In the genomic region with DNA sequence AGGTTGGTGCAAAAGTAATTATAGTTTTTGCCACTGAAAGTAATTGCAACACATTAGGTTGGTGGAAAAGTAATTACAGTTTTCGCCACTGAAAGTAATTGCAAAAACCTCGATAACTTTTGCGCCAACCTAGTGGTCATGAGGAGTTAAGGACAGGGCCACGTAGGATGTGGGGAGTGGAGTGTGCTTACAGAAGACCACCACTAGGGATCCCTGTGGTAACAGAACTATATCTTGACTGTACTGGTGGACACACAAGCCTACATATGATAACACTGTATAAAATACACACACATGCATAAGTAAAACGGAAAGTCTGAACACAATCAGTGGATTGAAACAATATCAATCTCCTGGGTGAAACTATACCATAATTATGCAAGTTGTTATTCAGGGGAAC, we compare ENCODE assay signal across 10 cellular contexts.
DNase-seq lines count a peak whose midpoint lies in the region; ATAC-seq and TF ChIP-seq lines count a peak whose summit lies in the region.
"Had no signal": no experiment of that assay in that cellular context is flagged by ENCODE, and none has a peak within 500 bp of the region (broad histone marks: within the 10 kb centered on the region; RNA-seq: fewer than 3 reads in every experiment).

No MANE protein-coding gene starts in this region.

- H3K36me3 Mint-ChIP-seq in MCF 10A (ENCODE audit: insufficient read depth, unreplicated experiment), result no peaks in the 10 kb centered on the region
- H3K36me3 Mint-ChIP-seq: CD4-positive, CD25-positive, alpha-beta regulatory T cell had no signal

- no peak overlapping the region for H2AFZ ChIP-seq in mammary epithelial cell (ENCODE audit: low read depth, low read length)

- intact Hi-C loops in MCF 10A (cut with micrococcal nuclease) (no loop called here), mammary epithelial cell (cut with micrococcal nuclease) (no loop called here), testis (cut with DNase I; ENCODE audit: low total_unique reads) (no loop called here)

- dilution Hi-C loops in mammary epithelial cell (cut with HindIII; ENCODE audit: low sequenced_read_pairs), result no loop called here

- H3K9ac ChIP-seq in mammary epithelial cell (ENCODE audit: insufficient read depth, low read length), result no peak overlapping the region

- TF ChIP-seq CTCF in MCF 10A (IDR thresholded peaks at IDR 0.05; ENCODE audit: unreplicated experiment), result no peak
- peak in 1 of 2 donors; percentile 23 for TF ChIP-seq CTCF in mammary epithelial cell (conservative IDR thresholded peaks at IDR 0.05 in 1 of 2, IDR thresholded peaks at IDR 0.05 in 1 of 2; ENCODE audit: extremely low read depth in 1 of 2, insufficient read depth in 1 of 2, low read depth in 1 of 2, low read length in 2 of 2)
- TF ChIP-seq CTCF in brain microvascular endothelial cell (IDR thresholded peaks at IDR 0.05; ENCODE audit: low read depth, low read length, missing control alignments), result peak; percentile 54
- peak in 2 of 3 experiments; percentile 12 to 19 for TF ChIP-seq CTCF in testis (IDR thresholded peaks at IDR 0.05)

- H3K27me3 Mint-ChIP-seq in MCF 10A (ENCODE audit: insufficient read depth, unreplicated experiment), result no peaks in the 10 kb centered on the region

- H3K27ac Mint-ChIP-seq in MCF 10A (ENCODE audit: low read depth, unreplicated experiment), result no peak overlapping the region
- H3K27ac Mint-ChIP-seq: CD4-positive, CD25-positive, alpha-beta regulatory T cell had no signal

- H3K9me3 ChIP-seq in mammary epithelial cell (replicated peaks; ENCODE audit: insufficient read depth, low read length) (no peaks in the 10 kb centered on the region), testis (no peaks in the 10 kb centered on the region)

- WGBS in mammary epithelial cell (ENCODE audit: low coverage, missing lambda C conversion rate), result 95% methylated on average over 5 of the region's 5 CpGs
- WGBS in testis, 2 donors, result 87 to 92% methylated on average over 5 of the region's 5 CpGs

- BruUV-seq in MCF 10A (replicated peaks; lab: Mats Ljungman, UMichigan) (no TSS peak), mammary epithelial cell (replicated peaks; lab: Mats Ljungman, UMichigan) (no TSS peak)

- TF ChIP-seq POLR2A in testis (IDR thresholded peaks at IDR 0.05), result no peak

- no peak overlapping the region for H3K4me2 ChIP-seq in mammary epithelial cell (ENCODE audit: insufficient read depth, low read depth, low read length)

- no peak for ATAC-seq in GM19452 (IDR thresholded peaks at IDR 0.05; ENCODE audit: unreplicated experiment)
- ATAC-seq in HG03439 (IDR thresholded peaks at IDR 0.05; ENCODE audit: unreplicated experiment), result no peak
- ATAC-seq: left ventricle myocardium superior had no signal

- H3K27me3 ChIP-seq in mammary epithelial cell (ENCODE audit: insufficient read depth, low read length), result no peaks in the 10 kb centered on the region
- H3K27me3 ChIP-seq in brain microvascular endothelial cell (replicated peaks), result no peaks in the 10 kb centered on the region
- H3K27me3 ChIP-seq in testis, result no peaks in the 10 kb centered on the region

- no peaks in the 10 kb centered on the region for H3K79me2 ChIP-seq in mammary epithelial cell (ENCODE audit: insufficient read depth, low read length)

- H3K4me1 ChIP-seq in mammary epithelial cell (ENCODE audit: insufficient read depth, low read length) (no peaks in the 10 kb centered on the region), testis (no peaks in the 10 kb centered on the region)

- CTCF ChIA-PET in MCF 10A (lab: Yijun Ruan, JAX) (no interaction called here), mammary epithelial cell (lab: Charles Lee; ENCODE audit: low non-redundant PET) (no interaction called here)

- H3K4me3 ChIP-seq in mammary epithelial cell (replicated peaks in 1 of 3; ENCODE audit: insufficient read depth in 1 of 3, low read depth in 2 of 3, low read length in 3 of 3) (no peak overlapping the region), brain microvascular endothelial cell (ENCODE audit: low read depth, low read length) (no peak overlapping the region), testis (no peak overlapping the region)

- no peak overlapping the region for H3K27ac ChIP-seq in mammary epithelial cell (ENCODE audit: insufficient read depth, low read depth, low read length)
- no peak overlapping the region for H3K27ac ChIP-seq in brain microvascular endothelial cell
- no peak overlapping the region for H3K27ac ChIP-seq in testis

- H3K36me3 ChIP-seq in mammary epithelial cell (ENCODE audit: insufficient read depth, low read length) (no peaks in the 10 kb centered on the region), brain microvascular endothelial cell (replicated peaks) (no peaks in the 10 kb centered on the region), testis (ENCODE audit: low read depth, missing control alignments) (no peaks in the 10 kb centered on the region)

- H3K4me3 Mint-ChIP-seq in MCF 10A (ENCODE audit: unreplicated experiment), result no peak overlapping the region
- H3K4me3 Mint-ChIP-seq: CD4-positive, CD25-positive, alpha-beta regulatory T cell had no signal

- H4K20me1 ChIP-seq in mammary epithelial cell (ENCODE audit: insufficient read depth, low read length), result no peaks in the 10 kb centered on the region

- H3K4me1 Mint-ChIP-seq in MCF 10A (ENCODE audit: insufficient read depth, unreplicated experiment), result peaks cover 8% of the 10 kb centered on the region
- H3K4me1 Mint-ChIP-seq: CD4-positive, CD25-positive, alpha-beta regulatory T cell had no signal

- DNase-seq in MCF 10A (ENCODE audit: unreplicated experiment) (peak; percentile 19), mammary epithelial cell (no peak), LHCN-M2 (ENCODE audit: low read depth) (peak; percentile 7), brain microvascular endothelial cell (peak; percentile 1), testis (no peak)
- DNase-seq in activated CD4-positive, alpha-beta T cell treated with anti-CD3 and anti-CD28 coated beads for 1 hour, result no peak
- DNase-seq: left ventricle myocardium superior had no signal

- in situ Hi-C loops in mammary epithelial cell (cut with MboI; ENCODE audit: low sequenced_read_pairs in 2 of 2) (no loop called here), brain microvascular endothelial cell (cut with HindIII; ENCODE audit: low pct_ligation_motif_present, low sequenced_read_pairs) (no loop called here)

- POLR2A ChIA-PET in MCF 10A (lab: Yijun Ruan, JAX), result no interaction called here

- no peaks in the 10 kb centered on the region for H3K9me3 Mint-ChIP-seq in MCF 10A (ENCODE audit: unreplicated experiment)

Comparison
In these comparisons a context has a peak if more than half of its experiments do, and no peak if none do; other contexts are left out.
1. DNase-seq: peak in MCF 10A (single experiment), LHCN-M2 (single experiment) and brain microvascular endothelial cell (single experiment); none in mammary epithelial cell (single experiment), testis (single experiment) and activated CD4-positive, alpha-beta T cell treated with anti-CD3 and anti-CD28 coated beads for 1 hour (single experiment).